ENCODE assay signal across 11 cellular contexts in genomic region chr3:120113128-120114116, GRCh38. TPM values are rescaled to one million over a fixed set of nuclear protein-coding genes. Genes with fewer than 3 reads are reported as not detected.
A peak's percentile ranks its signal among the peaks of the same experiment; 100 is the strongest.
DNase-seq lines count a peak whose midpoint lies in the region; ATAC-seq and TF ChIP-seq lines count a peak whose summit lies in the region.
"Had no signal": no experiment of that assay in that cellular context is flagged by ENCODE, and none has a peak within 500 bp of the region (broad histone marks: within the 10 kb centered on the region; RNA-seq: fewer than 3 reads in every experiment).

No MANE protein-coding gene starts in this region.

- H3K4me3 ChIP-seq in cardiac fibroblast (replicated peaks in 1 of 2; ENCODE audit: low read depth in 2 of 2, low read length in 2 of 2), result no peak overlapping the region
- H3K4me3 ChIP-seq: HAP-1 had no signal

- peak; percentile 88 for DNase-seq in AG08395 (ENCODE audit: low spot score)
- peak; percentile 96 for DNase-seq in M059J (ENCODE audit: low read depth)
- DNase-seq in cardiac fibroblast (ENCODE audit: low read depth in 2 of 2), result peak; percentile 41 to 73
- peak; percentile 55 for DNase-seq in kidney glomerular epithelial cell (lab: John Stamatoyannopoulos, UW)
- DNase-seq in NCI-H345 treated with DMSO at 0.1 percent for 48 hours (lab: John Stamatoyannopoulos, UW; ENCODE audit: unreplicated experiment), result no peak
- no peak for DNase-seq in activated CD4-positive, alpha-beta T cell treated with anti-CD3 and anti-CD28 coated beads for 48 hours
- DNase-seq: posterior cingulate gyrus; stimulated activated CD4-positive, alpha-beta T cell treated with anti-CD3 and anti-CD28 coated beads, Interleukin-4, amount 100 ng/mL, for 1 hour had no signal

- TF ChIP-seq CTCF in cardiac fibroblast (IDR thresholded peaks at IDR 0.05; ENCODE audit: low read depth, low read length), result no peak

- no peak for ATAC-seq in HG02884 (IDR thresholded peaks at IDR 0.05; ENCODE audit: unreplicated experiment)
- ATAC-seq in HG02610 (IDR thresholded peaks at IDR 0.05; ENCODE audit: unreplicated experiment), result no peak

RNA-seq across cellular contexts. Expression of gene GSK3B, which starts 19.2 kb away (rescaled TPM):
- total RNA-seq in M059J (2014; rRNA removed; shearing (Covaris generic)), result 36.3 and 61.7 TPM in 2 replicates

Comparison
In these comparisons a context has a peak if more than half of its experiments do, and no peak if none do; other contexts are left out.
1. DNase-seq: peak in AG08395 (single experiment), M059J (single experiment), cardiac fibroblast (2 of 2) and kidney glomerular epithelial cell (single experiment); none in NCI-H345 treated with DMSO at 0.1 percent for 48 hours (single experiment) and activated CD4-positive, alpha-beta T cell treated with anti-CD3 and anti-CD28 coated beads for 48 hours (single experiment).